Comparison of ENCODE assay signal across 8 cellular contexts in genomic region chr12:48997719-48998496, GRCh38. TPM values are rescaled to one million over a fixed set of nuclear protein-coding genes. Genes with fewer than 3 reads are reported as not detected.
DNase-seq lines count a peak whose midpoint lies in the region; ATAC-seq lines count a peak whose summit lies in the region.

No MANE protein-coding gene starts in this region.

- peaks cover 9% of the 10 kb centered on the region; the same call in 1 of the 2 replicates for H3K36me3 ChIP-seq in iPS-20b (ENCODE audit: insufficient read depth, low read depth, low read length)
- H3K36me3 ChIP-seq in SJCRH30 = peaks cover 3% of the 10 kb centered on the region; the same call in 1 of the 2 replicates

- H3K27me3 ChIP-seq in iPS-20b (ENCODE audit: insufficient read depth, low read length) = peaks cover 87% of the 10 kb centered on the region
- H3K27me3 ChIP-seq in SJCRH30 = no peaks in the 10 kb centered on the region

- H3K27me3 Mint-ChIP-seq in activated T-helper 1 cell treated with anti-CD3 and anti-CD28 coated beads, Interleukin-12 subunit alpha, Interleukin-12 subunit beta, Interleukin-2, Interleukin-4 antibody, amounts not matched to agents 30 ng/mL and 10 ng/mL and 1 ng/mL, durations not matched to agents 14 hours and 24 hours and 36 hours (ENCODE audit: insufficient read depth) = peaks cover 45% of the 10 kb centered on the region

- H3K9ac ChIP-seq in iPS-20b (ENCODE audit: low read depth, low read length) = no peak overlapping the region

- no peak overlapping the region for H3K27ac ChIP-seq in iPS-20b (ENCODE audit: low read length)
- no peak overlapping the region for H3K27ac ChIP-seq in SJCRH30

- H3K4me3 ChIP-seq in iPS-20b (ENCODE audit: low read length) (peak overlapping the region; percentile 57), SJCRH30 (no peak overlapping the region)

- H3K4me1 Mint-ChIP-seq in activated T-helper 1 cell treated with anti-CD3 and anti-CD28 coated beads, Interleukin-12 subunit alpha, Interleukin-12 subunit beta, Interleukin-2, Interleukin-4 antibody, amounts not matched to agents 30 ng/mL and 10 ng/mL and 1 ng/mL, durations not matched to agents 14 hours and 24 hours and 36 hours (ENCODE audit: low read depth) = peaks cover 27% of the 10 kb centered on the region

- peak; percentile 40 for DNase-seq in activated naive CD4-positive, alpha-beta T cell treated with Interleukin-2 at 50 U/mL for 16 hours
- no peak for DNase-seq in activated naive CD4-positive, alpha-beta T cell (lab: John Stamatoyannopoulos, UW)
- no peak for DNase-seq in activated T-helper 1 cell treated with anti-CD3 and anti-CD28 coated beads, Interleukin-12 subunit alpha, Interleukin-12 subunit beta, Interleukin-2, Interleukin-4 antibody, amounts not matched to agents 30 ng/mL and 10 ng/mL and 1 ng/mL, durations not matched to agents 14 hours and 24 hours and 36 hours (ENCODE audit: low spot score)
- peak; percentile 65 for DNase-seq in stimulated activated naive CD8-positive, alpha-beta T cell treated with anti-CD3 and anti-CD28 coated beads, Interleukin-15, Interleukin-2, amounts not matched to agents 100 U/mL and 50 U/mL, for 24 hours
- no peak for DNase-seq in SJCRH30

- H3K27ac Mint-ChIP-seq in activated T-helper 1 cell treated with anti-CD3 and anti-CD28 coated beads, Interleukin-12 subunit alpha, Interleukin-12 subunit beta, Interleukin-2, Interleukin-4 antibody, amounts not matched to agents 30 ng/mL and 10 ng/mL and 1 ng/mL, durations not matched to agents 14 hours and 24 hours and 36 hours = no peak overlapping the region

- ATAC-seq in HG03196 (IDR thresholded peaks at IDR 0.05; ENCODE audit: unreplicated experiment) = peak; percentile 33
- no peak for ATAC-seq in stimulated activated naive CD8-positive, alpha-beta T cell treated with anti-CD3 and anti-CD28 coated beads, Interleukin-15, Interleukin-2, amounts not matched to agents 100 U/mL and 50 U/mL, for 24 hours
- ATAC-seq in HG03135 (IDR thresholded peaks at IDR 0.05; ENCODE audit: unreplicated experiment) = no peak

- intact Hi-C loops in activated T-helper 1 cell treated with anti-CD3 and anti-CD28 coated beads, Interleukin-12 subunit alpha, Interleukin-12 subunit beta, Interleukin-2, Interleukin-4 antibody, amounts not matched to agents 30 ng/mL and 10 ng/mL and 1 ng/mL, durations not matched to agents 14 hours and 24 hours and 36 hours (cut with micrococcal nuclease) = loop anchor here (2.0 to 5.0 kb wide), 2 partner anchors 91 to 344 kb away; no protein-coding TSS in a partner anchor

- H3K9me3 ChIP-seq in iPS-20b (ENCODE audit: insufficient read depth, low read depth, low read length) (no peaks in the 10 kb centered on the region), SJCRH30 (replicated peaks) (no peaks in the 10 kb centered on the region)

- H3K4me1 ChIP-seq in iPS-20b (ENCODE audit: insufficient read depth, low read length) (peaks cover 2% of the 10 kb centered on the region), SJCRH30 (peaks cover 16% of the 10 kb centered on the region)

- peaks cover 23% of the 10 kb centered on the region for H3K36me3 Mint-ChIP-seq in activated T-helper 1 cell treated with anti-CD3 and anti-CD28 coated beads, Interleukin-12 subunit alpha, Interleukin-12 subunit beta, Interleukin-2, Interleukin-4 antibody, amounts not matched to agents 30 ng/mL and 10 ng/mL and 1 ng/mL, durations not matched to agents 14 hours and 24 hours and 36 hours (ENCODE audit: low read depth)

- peak overlapping the region; percentile 3 for H3K4me3 Mint-ChIP-seq in activated T-helper 1 cell treated with anti-CD3 and anti-CD28 coated beads, Interleukin-12 subunit alpha, Interleukin-12 subunit beta, Interleukin-2, Interleukin-4 antibody, amounts not matched to agents 30 ng/mL and 10 ng/mL and 1 ng/mL, durations not matched to agents 14 hours and 24 hours and 36 hours

- no peaks in the 10 kb centered on the region for H3K9me3 Mint-ChIP-seq in activated T-helper 1 cell treated with anti-CD3 and anti-CD28 coated beads, Interleukin-12 subunit alpha, Interleukin-12 subunit beta, Interleukin-2, Interleukin-4 antibody, amounts not matched to agents 30 ng/mL and 10 ng/mL and 1 ng/mL, durations not matched to agents 14 hours and 24 hours and 36 hours

RNA-seq across cellular contexts. Expression of gene DDN, which starts 1.3 kb away (rescaled TPM):
- total RNA-seq in activated T-helper 1 cell treated with anti-CD3 and anti-CD28 coated beads, Interleukin-12 subunit alpha, Interleukin-12 subunit beta, Interleukin-2, Interleukin-4 antibody, amounts not matched to agents 30 ng/mL and 10 ng/mL and 1 ng/mL, durations not matched to agents 14 hours and 24 hours and 36 hours = 0.78 and 1.1 TPM in 2 replicates
- 5.0 and 5.5 TPM in 2 replicates for total RNA-seq in SJCRH30 (2014; rRNA removed; shearing (Covaris generic))

RNA-seq across cellular contexts. Expression of gene WNT1, which starts 19.8 kb away (rescaled TPM):
- 0.21 and 0.24 TPM in 2 replicates for total RNA-seq in activated T-helper 1 cell treated with anti-CD3 and anti-CD28 coated beads, Interleukin-12 subunit alpha, Interleukin-12 subunit beta, Interleukin-2, Interleukin-4 antibody, amounts not matched to agents 30 ng/mL and 10 ng/mL and 1 ng/mL, durations not matched to agents 14 hours and 24 hours and 36 hours
- total RNA-seq in SJCRH30 (2014; rRNA removed; shearing (Covaris generic)) = not detected in 2 replicates

RNA-seq across cellular contexts. Expression of gene PRKAG1, which starts 20.7 kb away (rescaled TPM):
- total RNA-seq in activated T-helper 1 cell treated with anti-CD3 and anti-CD28 coated beads, Interleukin-12 subunit alpha, Interleukin-12 subunit beta, Interleukin-2, Interleukin-4 antibody, amounts not matched to agents 30 ng/mL and 10 ng/mL and 1 ng/mL, durations not matched to agents 14 hours and 24 hours and 36 hours = 85.0 and 85.1 TPM in 2 replicates
- total RNA-seq in SJCRH30 (2014; rRNA removed; shearing (Covaris generic)) = 37.1 and 43.0 TPM in 2 replicates

RNA-seq across cellular contexts. Expression of gene WNT10B, which starts 26.4 kb away (rescaled TPM):
- 0.13 and 0.37 TPM in 2 replicates for total RNA-seq in activated T-helper 1 cell treated with anti-CD3 and anti-CD28 coated beads, Interleukin-12 subunit alpha, Interleukin-12 subunit beta, Interleukin-2, Interleukin-4 antibody, amounts not matched to agents 30 ng/mL and 10 ng/mL and 1 ng/mL, durations not matched to agents 14 hours and 24 hours and 36 hours
- 2.8 and 3.0 TPM in 2 replicates for total RNA-seq in SJCRH30 (2014; rRNA removed; shearing (Covaris generic))

RNA-seq across cellular contexts. Expression of gene ARF3, which starts 40.6 kb away (rescaled TPM):
- 116 and 117 TPM in 2 replicates for total RNA-seq in activated T-helper 1 cell treated with anti-CD3 and anti-CD28 coated beads, Interleukin-12 subunit alpha, Interleukin-12 subunit beta, Interleukin-2, Interleukin-4 antibody, amounts not matched to agents 30 ng/mL and 10 ng/mL and 1 ng/mL, durations not matched to agents 14 hours and 24 hours and 36 hours
- total RNA-seq in SJCRH30 (2014; rRNA removed; shearing (Covaris generic)) = 80.9 and 82.1 TPM in 2 replicates

Comparison
In these comparisons a context has a peak if more than half of its experiments do, and no peak if none do; other contexts are left out.
1. DNase-seq: peak in activated naive CD4-positive, alpha-beta T cell treated with Interleukin-2 at 50 U/mL for 16 hours (single experiment) and stimulated activated naive CD8-positive, alpha-beta T cell treated with anti-CD3 and anti-CD28 coated beads, Interleukin-15, Interleukin-2, amounts not matched to agents 100 U/mL and 50 U/mL, for 24 hours (single experiment); none in activated naive CD4-positive, alpha-beta T cell (0 of 4), activated T-helper 1 cell treated with anti-CD3 and anti-CD28 coated beads, Interleukin-12 subunit alpha, Interleukin-12 subunit beta, Interleukin-2, Interleukin-4 antibody, amounts not matched to agents 30 ng/mL and 10 ng/mL and 1 ng/mL, durations not matched to agents 14 hours and 24 hours and 36 hours (single experiment) and SJCRH30 (0 of 2).